Comparison of ENCODE assay signal across 1 cellular context in the genomic region with DNA sequence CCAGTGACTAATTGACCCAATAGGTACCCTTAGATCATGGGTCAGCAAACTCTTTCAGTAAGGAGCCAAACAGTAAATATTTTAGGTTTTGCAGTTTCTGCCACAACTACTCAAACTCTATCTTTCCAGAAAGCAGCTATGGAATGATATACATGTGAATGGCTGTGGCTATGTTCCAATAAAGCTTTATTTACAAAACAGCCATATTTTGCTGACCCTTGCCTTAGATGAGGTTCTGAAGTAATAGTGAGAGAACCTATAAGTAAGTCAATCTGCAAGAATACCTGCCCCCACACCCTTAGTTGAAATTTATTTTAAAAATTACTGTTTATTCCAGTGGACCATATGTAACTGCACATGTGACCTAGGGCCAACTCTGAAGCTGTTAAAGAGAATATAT.
TF ChIP-seq lines count a peak whose summit lies in the region.

No MANE protein-coding gene starts in this region.

TF ChIP-seq in HepG2, 621 proteins besides CTCF, POLR2A, EP300 and RAD21 (continued from another document):
- TF ChIP-seq, protein P1, sequence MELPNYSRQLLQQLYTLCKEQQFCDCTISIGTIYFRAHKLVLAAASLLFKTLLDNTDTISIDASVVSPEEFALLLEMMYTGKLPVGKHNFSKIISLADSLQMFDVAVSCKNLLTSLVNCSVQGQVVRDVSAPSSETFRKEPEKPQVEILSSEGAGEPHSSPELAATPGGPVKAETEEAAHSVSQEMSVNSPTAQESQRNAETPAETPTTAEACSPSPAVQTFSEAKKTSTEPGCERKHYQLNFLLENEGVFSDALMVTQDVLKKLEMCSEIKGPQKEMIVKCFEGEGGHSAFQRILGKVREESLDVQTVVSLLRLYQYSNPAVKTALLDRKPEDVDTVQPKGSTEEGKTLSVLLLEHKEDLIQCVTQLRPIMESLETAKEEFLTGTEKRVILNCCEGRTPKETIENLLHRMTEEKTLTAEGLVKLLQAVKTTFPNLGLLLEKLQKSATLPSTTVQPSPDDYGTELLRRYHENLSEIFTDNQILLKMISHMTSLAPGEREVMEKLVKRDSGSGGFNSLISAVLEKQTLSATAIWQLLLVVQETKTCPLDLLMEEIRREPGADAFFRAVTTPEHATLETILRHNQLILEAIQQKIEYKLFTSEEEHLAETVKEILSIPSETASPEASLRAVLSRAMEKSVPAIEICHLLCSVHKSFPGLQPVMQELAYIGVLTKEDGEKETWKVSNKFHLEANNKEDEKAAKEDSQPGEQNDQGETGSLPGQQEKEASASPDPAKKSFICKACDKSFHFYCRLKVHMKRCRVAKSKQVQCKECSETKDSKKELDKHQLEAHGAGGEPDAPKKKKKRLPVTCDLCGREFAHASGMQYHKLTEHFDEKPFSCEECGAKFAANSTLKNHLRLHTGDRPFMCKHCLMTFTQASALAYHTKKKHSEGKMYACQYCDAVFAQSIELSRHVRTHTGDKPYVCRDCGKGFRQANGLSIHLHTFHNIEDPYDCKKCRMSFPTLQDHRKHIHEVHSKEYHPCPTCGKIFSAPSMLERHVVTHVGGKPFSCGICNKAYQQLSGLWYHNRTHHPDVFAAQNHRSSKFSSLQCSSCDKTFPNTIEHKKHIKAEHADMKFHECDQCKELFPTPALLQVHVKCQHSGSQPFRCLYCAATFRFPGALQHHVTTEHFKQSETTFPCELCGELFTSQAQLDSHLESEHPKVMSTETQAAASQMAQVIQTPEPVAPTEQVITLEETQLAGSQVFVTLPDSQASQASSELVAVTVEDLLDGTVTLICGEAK (IDR thresholded peaks at IDR 0.05): peak; percentile 25; the same call in 1 of the 2 replicates
- TF ChIP-seq, protein P1 (CRISPR knock-in tag; IDR thresholded peaks at IDR 0.05): peak; percentile 78; the same call in 1 of the 2 replicates
- no peak for TF ChIP-seq ESRRA (CRISPR knock-in tag; IDR thresholded peaks at IDR 0.05; ENCODE audit: low read depth)
- TF ChIP-seq ZNF614 (CRISPR knock-in tag; IDR thresholded peaks at IDR 0.05; ENCODE audit: borderline replicate concordance): no peak
- TF ChIP-seq, protein P2, sequence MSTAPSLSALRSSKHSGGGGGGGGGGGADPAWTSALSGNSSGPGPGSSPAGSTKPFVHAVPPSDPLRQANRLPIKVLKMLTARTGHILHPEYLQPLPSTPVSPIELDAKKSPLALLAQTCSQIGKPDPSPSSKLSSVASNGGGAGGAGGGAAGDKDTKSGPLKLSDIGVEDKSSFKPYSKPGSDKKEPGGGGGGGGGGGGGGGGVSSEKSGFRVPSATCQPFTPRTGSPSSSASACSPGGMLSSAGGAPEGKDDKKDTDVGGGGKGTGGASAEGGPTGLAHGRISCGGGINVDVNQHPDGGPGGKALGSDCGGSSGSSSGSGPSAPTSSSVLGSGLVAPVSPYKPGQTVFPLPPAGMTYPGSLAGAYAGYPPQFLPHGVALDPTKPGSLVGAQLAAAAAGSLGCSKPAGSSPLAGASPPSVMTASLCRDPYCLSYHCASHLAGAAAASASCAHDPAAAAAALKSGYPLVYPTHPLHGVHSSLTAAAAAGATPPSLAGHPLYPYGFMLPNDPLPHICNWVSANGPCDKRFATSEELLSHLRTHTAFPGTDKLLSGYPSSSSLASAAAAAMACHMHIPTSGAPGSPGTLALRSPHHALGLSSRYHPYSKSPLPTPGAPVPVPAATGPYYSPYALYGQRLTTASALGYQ (CRISPR knock-in tag; IDR thresholded peaks at IDR 0.05): no peak
TF ChIP-seq in HepG2: peak in this region for 1.
